2 cellular contexts compared by ENCODE assay signal in genomic region chr6:33840064-33840926, GRCh38.
TF ChIP-seq lines count a peak whose summit lies in the region.

No MANE protein-coding gene starts in this region.

TF ChIP-seq in K562, 482 proteins besides CTCF, POLR2A, EP300 and RAD21 (continues in another document):
- no peak for TF ChIP-seq ZNF146 (CRISPR knock-in tag; IDR thresholded peaks at IDR 0.05; ENCODE audit: unreplicated experiment)
- peak; percentile 91 for TF ChIP-seq ZNF395 (CRISPR knock-in tag; IDR thresholded peaks at IDR 0.05)
- peak; percentile 67; the same call in 1 of the 2 replicates for TF ChIP-seq RB1 (IDR thresholded peaks at IDR 0.05; ENCODE audit: low read depth)
- peak; percentile 92 for TF ChIP-seq CBFA2T2 (conservative IDR thresholded peaks at IDR 0.05)
- TF ChIP-seq FOXO4 (CRISPR knock-in tag; IDR thresholded peaks at IDR 0.05) = 0 out of 2 replicates have a peak, but pooled peaks have one; percentile 25
- TF ChIP-seq E2F6 (IDR thresholded peaks at IDR 0.05; ENCODE audit: borderline replicate concordance in 1 of 2, extremely low read depth in 1 of 2, insufficient read depth in 1 of 2, insufficient read length in 1 of 2, low read depth in 1 of 2, low read length in 1 of 2, poor library complexity in 1 of 2, severe bottlenecking in 1 of 2) = peak; percentile 23 to 30
- 0 out of 2 replicates have a peak, but pooled peaks have one; percentile 33 for TF ChIP-seq HNRNPL (IDR thresholded peaks at IDR 0.05; ENCODE audit: low read depth, low read length)
- TF ChIP-seq, protein P1, sequence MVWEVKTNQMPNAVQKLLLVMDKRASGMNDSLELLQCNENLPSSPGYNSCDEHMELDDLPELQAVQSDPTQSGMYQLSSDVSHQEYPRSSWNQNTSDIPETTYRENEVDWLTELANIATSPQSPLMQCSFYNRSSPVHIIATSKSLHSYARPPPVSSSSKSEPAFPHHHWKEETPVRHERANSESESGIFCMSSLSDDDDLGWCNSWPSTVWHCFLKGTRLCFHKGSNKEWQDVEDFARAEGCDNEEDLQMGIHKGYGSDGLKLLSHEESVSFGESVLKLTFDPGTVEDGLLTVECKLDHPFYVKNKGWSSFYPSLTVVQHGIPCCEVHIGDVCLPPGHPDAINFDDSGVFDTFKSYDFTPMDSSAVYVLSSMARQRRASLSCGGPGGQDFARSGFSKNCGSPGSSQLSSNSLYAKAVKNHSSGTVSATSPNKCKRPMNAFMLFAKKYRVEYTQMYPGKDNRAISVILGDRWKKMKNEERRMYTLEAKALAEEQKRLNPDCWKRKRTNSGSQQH (CRISPR knock-in tag; IDR thresholded peaks at IDR 0.05) = peak; percentile 14; the same call in 1 of the 2 replicates
- TF ChIP-seq, protein P2, sequence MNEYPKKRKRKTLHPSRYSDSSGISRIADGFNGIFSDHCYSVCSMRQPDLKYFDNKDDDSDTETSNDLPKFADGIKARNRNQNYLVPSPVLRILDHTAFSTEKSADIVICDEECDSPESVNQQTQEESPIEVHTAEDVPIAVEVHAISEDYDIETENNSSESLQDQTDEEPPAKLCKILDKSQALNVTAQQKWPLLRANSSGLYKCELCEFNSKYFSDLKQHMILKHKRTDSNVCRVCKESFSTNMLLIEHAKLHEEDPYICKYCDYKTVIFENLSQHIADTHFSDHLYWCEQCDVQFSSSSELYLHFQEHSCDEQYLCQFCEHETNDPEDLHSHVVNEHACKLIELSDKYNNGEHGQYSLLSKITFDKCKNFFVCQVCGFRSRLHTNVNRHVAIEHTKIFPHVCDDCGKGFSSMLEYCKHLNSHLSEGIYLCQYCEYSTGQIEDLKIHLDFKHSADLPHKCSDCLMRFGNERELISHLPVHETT (CRISPR knock-in tag; conservative IDR thresholded peaks at IDR 0.05 in 1 of 2, IDR thresholded peaks at IDR 0.05 in 1 of 2) = peak in 1 of 2 experiments; percentile 78; a peak in 2 of 4 replicates
- peak; percentile 19 for TF ChIP-seq POLR2B (IDR thresholded peaks at IDR 0.05; ENCODE audit: low read depth, partially characterized antibody)
- TF ChIP-seq HLTF (IDR thresholded peaks at IDR 0.05) = no peak
- TF ChIP-seq, protein P3, sequence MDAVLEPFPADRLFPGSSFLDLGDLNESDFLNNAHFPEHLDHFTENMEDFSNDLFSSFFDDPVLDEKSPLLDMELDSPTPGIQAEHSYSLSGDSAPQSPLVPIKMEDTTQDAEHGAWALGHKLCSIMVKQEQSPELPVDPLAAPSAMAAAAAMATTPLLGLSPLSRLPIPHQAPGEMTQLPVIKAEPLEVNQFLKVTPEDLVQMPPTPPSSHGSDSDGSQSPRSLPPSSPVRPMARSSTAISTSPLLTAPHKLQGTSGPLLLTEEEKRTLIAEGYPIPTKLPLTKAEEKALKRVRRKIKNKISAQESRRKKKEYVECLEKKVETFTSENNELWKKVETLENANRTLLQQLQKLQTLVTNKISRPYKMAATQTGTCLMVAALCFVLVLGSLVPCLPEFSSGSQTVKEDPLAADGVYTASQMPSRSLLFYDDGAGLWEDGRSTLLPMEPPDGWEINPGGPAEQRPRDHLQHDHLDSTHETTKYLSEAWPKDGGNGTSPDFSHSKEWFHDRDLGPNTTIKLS (IDR thresholded peaks at IDR 0.05; ENCODE audit: borderline replicate concordance, low read depth) = peak; percentile 74; the same call in 1 of the 2 replicates
- peak; percentile 95 for TF ChIP-seq JUN (IDR thresholded peaks at IDR 0.05; ENCODE audit: borderline replicate concordance, low read depth, low read length)
- TF ChIP-seq JUN (CRISPR knock-in tag; IDR thresholded peaks at IDR 0.05; ENCODE audit: borderline replicate concordance) = peak; percentile 80; the same call in 1 of the 2 replicates
- TF ChIP-seq TAF1 (IDR thresholded peaks at IDR 0.05; ENCODE audit: control insufficient read depth, extremely low read depth, insufficient read depth, low read length, severe bottlenecking) = peak; percentile 42

TF ChIP-seq in HepG2, 621 proteins besides CTCF, POLR2A, EP300 and RAD21 (continues in another document):
- no peak for TF ChIP-seq ZNF550 (CRISPR knock-in tag; IDR thresholded peaks at IDR 0.05; ENCODE audit: borderline replicate concordance)
- no peak for TF ChIP-seq ZBTB39 (CRISPR knock-in tag; IDR thresholded peaks at IDR 0.05)
- TF ChIP-seq KDM5B (CRISPR knock-in tag; IDR thresholded peaks at IDR 0.05; ENCODE audit: borderline replicate concordance) = no peak
- peak; percentile 64; the same call in 1 of the 2 replicates for TF ChIP-seq SMYD3 (CRISPR knock-in tag; IDR thresholded peaks at IDR 0.05)
- TF ChIP-seq, protein P4, sequence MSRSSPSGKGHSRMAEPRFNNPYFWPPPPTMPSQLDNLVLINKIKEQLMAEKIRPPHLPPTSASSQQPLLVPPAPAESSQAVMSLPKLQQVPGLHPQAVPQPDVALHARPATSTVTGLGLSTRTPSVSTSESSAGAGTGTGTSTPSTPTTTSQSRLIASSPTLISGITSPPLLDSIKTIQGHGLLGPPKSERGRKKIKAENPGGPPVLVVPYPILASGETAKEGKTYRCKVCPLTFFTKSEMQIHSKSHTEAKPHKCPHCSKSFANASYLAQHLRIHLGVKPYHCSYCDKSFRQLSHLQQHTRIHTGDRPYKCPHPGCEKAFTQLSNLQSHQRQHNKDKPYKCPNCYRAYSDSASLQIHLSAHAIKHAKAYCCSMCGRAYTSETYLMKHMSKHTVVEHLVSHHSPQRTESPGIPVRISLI (CRISPR knock-in tag; IDR thresholded peaks at IDR 0.05; ENCODE audit: borderline replicate concordance) = no peak
- peak; percentile 99 for TF ChIP-seq ETV5 (CRISPR knock-in tag; IDR thresholded peaks at IDR 0.05; ENCODE audit: borderline replicate concordance)
- TF ChIP-seq GFI1 (CRISPR knock-in tag; IDR thresholded peaks at IDR 0.05; ENCODE audit: borderline replicate concordance) = peak; percentile 59; the same call in 1 of the 2 replicates
- TF ChIP-seq ZNF816 (CRISPR knock-in tag; IDR thresholded peaks at IDR 0.05; ENCODE audit: borderline replicate concordance) = no peak; the same call in 1 of the 2 replicates
- TF ChIP-seq PLSCR1 (CRISPR knock-in tag; IDR thresholded peaks at IDR 0.05; ENCODE audit: borderline replicate concordance) = no peak
- TF ChIP-seq, protein P5, sequence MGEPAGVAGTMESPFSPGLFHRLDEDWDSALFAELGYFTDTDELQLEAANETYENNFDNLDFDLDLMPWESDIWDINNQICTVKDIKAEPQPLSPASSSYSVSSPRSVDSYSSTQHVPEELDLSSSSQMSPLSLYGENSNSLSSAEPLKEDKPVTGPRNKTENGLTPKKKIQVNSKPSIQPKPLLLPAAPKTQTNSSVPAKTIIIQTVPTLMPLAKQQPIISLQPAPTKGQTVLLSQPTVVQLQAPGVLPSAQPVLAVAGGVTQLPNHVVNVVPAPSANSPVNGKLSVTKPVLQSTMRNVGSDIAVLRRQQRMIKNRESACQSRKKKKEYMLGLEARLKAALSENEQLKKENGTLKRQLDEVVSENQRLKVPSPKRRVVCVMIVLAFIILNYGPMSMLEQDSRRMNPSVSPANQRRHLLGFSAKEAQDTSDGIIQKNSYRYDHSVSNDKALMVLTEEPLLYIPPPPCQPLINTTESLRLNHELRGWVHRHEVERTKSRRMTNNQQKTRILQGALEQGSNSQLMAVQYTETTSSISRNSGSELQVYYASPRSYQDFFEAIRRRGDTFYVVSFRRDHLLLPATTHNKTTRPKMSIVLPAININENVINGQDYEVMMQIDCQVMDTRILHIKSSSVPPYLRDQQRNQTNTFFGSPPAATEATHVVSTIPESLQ (CRISPR knock-in tag; conservative IDR thresholded peaks at IDR 0.05) = no peak
- TF ChIP-seq, protein P6, sequence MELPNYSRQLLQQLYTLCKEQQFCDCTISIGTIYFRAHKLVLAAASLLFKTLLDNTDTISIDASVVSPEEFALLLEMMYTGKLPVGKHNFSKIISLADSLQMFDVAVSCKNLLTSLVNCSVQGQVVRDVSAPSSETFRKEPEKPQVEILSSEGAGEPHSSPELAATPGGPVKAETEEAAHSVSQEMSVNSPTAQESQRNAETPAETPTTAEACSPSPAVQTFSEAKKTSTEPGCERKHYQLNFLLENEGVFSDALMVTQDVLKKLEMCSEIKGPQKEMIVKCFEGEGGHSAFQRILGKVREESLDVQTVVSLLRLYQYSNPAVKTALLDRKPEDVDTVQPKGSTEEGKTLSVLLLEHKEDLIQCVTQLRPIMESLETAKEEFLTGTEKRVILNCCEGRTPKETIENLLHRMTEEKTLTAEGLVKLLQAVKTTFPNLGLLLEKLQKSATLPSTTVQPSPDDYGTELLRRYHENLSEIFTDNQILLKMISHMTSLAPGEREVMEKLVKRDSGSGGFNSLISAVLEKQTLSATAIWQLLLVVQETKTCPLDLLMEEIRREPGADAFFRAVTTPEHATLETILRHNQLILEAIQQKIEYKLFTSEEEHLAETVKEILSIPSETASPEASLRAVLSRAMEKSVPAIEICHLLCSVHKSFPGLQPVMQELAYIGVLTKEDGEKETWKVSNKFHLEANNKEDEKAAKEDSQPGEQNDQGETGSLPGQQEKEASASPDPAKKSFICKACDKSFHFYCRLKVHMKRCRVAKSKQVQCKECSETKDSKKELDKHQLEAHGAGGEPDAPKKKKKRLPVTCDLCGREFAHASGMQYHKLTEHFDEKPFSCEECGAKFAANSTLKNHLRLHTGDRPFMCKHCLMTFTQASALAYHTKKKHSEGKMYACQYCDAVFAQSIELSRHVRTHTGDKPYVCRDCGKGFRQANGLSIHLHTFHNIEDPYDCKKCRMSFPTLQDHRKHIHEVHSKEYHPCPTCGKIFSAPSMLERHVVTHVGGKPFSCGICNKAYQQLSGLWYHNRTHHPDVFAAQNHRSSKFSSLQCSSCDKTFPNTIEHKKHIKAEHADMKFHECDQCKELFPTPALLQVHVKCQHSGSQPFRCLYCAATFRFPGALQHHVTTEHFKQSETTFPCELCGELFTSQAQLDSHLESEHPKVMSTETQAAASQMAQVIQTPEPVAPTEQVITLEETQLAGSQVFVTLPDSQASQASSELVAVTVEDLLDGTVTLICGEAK (IDR thresholded peaks at IDR 0.05) = no peak
- TF ChIP-seq, protein P6 (CRISPR knock-in tag; IDR thresholded peaks at IDR 0.05) = peak; percentile 52; the same call in 1 of the 2 replicates
- TF ChIP-seq ZUFSP (CRISPR knock-in tag; IDR thresholded peaks at IDR 0.05; ENCODE audit: borderline replicate concordance) = no peak
- TF ChIP-seq ZNF792 (CRISPR knock-in tag; IDR thresholded peaks at IDR 0.05) = peak; percentile 90
- TF ChIP-seq EED (CRISPR knock-in tag; IDR thresholded peaks at IDR 0.05) = peak; percentile 42; the same call in 1 of the 2 replicates
- 0 out of 2 replicates have a peak, but pooled peaks have one; percentile 27 for TF ChIP-seq HHEX (CRISPR knock-in tag; IDR thresholded peaks at IDR 0.05)
- TF ChIP-seq MTA3 (CRISPR knock-in tag; IDR thresholded peaks at IDR 0.05) = no peak
- TF ChIP-seq GATAD2A (CRISPR knock-in tag; IDR thresholded peaks at IDR 0.05) = peak; percentile 93
- 0 out of 2 replicates have a peak, but pooled peaks have one; percentile 23 for TF ChIP-seq ZMYM4 (CRISPR knock-in tag; IDR thresholded peaks at IDR 0.05)
- no peak for TF ChIP-seq ZNF607 (CRISPR knock-in tag; IDR thresholded peaks at IDR 0.05; ENCODE audit: borderline replicate concordance)
- TF ChIP-seq DPF2 (CRISPR knock-in tag; IDR thresholded peaks at IDR 0.05; ENCODE audit: borderline replicate concordance, low read depth) = peak; percentile 57; the same call in 1 of the 2 replicates
- no peak for TF ChIP-seq NPAS2 (CRISPR knock-in tag; IDR thresholded peaks at IDR 0.05; ENCODE audit: borderline replicate concordance)
